Comparison of ENCODE assay signal across 1 cellular context in the genomic region with DNA sequence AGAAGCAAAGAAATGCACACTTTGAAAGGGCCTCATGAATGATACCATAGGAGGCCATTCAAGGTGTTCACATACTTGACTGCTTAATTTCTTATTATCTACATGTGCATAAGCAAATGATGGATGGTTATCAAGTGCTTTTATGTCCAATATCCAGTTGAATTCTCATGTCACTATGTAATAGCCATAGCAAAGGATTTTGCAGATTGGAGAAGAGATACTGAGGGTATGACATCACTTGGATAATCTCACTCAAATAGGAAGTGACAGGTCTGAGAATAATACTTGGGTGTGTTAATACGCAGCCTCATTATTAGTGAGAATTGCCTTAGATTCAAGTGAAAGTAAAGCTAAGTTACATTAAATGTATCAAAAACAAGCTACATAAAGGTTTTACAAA.
TF ChIP-seq lines count a peak whose summit lies in the region.

No MANE protein-coding gene starts in this region.

TF ChIP-seq in SK-N-SH treated with all-trans-retinoic acid at 6 μM for 48 hours, 23 proteins besides CTCF, POLR2A, EP300 and RAD21 (continued from another document):
- TF ChIP-seq ARNTL (CRISPR knock-in tag; IDR thresholded peaks at IDR 0.05; ENCODE audit: borderline replicate concordance, low read depth) (no peak), BACH2 (CRISPR knock-in tag; IDR thresholded peaks at IDR 0.05; ENCODE audit: borderline replicate concordance) (no peak), RARB (CRISPR knock-in tag; IDR thresholded peaks at IDR 0.05) (no peak), TOX (CRISPR knock-in tag; IDR thresholded peaks at IDR 0.05; ENCODE audit: borderline replicate concordance) (peak; percentile 12; the same call in 1 of the 2 replicates), PPARA (CRISPR knock-in tag; IDR thresholded peaks at IDR 0.05; ENCODE audit: borderline replicate concordance) (no peak), SNAI2 (CRISPR knock-in tag; IDR thresholded peaks at IDR 0.05) (no peak), ZNF70 (CRISPR knock-in tag; IDR thresholded peaks at IDR 0.05) (no peak), ESRRG (CRISPR knock-in tag; IDR thresholded peaks at IDR 0.05) (0 out of 2 replicates have a peak, but pooled peaks have one; percentile 67), GLIS3 (CRISPR knock-in tag; IDR thresholded peaks at IDR 0.05) (no peak), CREB5 (CRISPR knock-in tag; IDR thresholded peaks at IDR 0.05; ENCODE audit: low read depth) (peak; percentile 95), ZNF565 (CRISPR knock-in tag; conservative IDR thresholded peaks at IDR 0.05; ENCODE audit: low read depth) (0 out of 2 replicates have a peak, but pooled peaks have one; percentile 12), OSR1 (CRISPR knock-in tag; IDR thresholded peaks at IDR 0.05) (no peak)
